In genomic region chr9:137276757-137277328, GRCh38 we compare ENCODE assay signal across 8 cellular contexts. TPM values are rescaled to one million over a fixed set of nuclear protein-coding genes. Genes with fewer than 3 reads are reported as not detected.
DNase-seq lines count a peak whose midpoint lies in the region; ATAC-seq and TF ChIP-seq lines count a peak whose summit lies in the region.

No MANE protein-coding gene starts in this region.

- H4K20me1 ChIP-seq in smooth muscle cell (ENCODE audit: low read depth): peaks cover 41% of the 10 kb centered on the region

- H2AFZ ChIP-seq in smooth muscle cell (ENCODE audit: low read depth): no peak overlapping the region

- H3K9me3 ChIP-seq in ascending aorta: no peaks in the 10 kb centered on the region
- H3K9me3 ChIP-seq in iPS-18c (ENCODE audit: control insufficient read depth, insufficient read depth, low read length): no peaks in the 10 kb centered on the region
- H3K9me3 ChIP-seq in smooth muscle cell (replicated peaks; ENCODE audit: low read depth): no peaks in the 10 kb centered on the region

- H3F3A ChIP-seq in smooth muscle cell (ENCODE audit: low read depth): no peaks in the 10 kb centered on the region

- in situ Hi-C loops in GM13976 (cut with MboI; ENCODE audit: low sequenced_read_pairs, unreplicated experiment): loop anchor here (25.0 kb wide), 1 partner anchor 260 kb away; no protein-coding TSS in a partner anchor

- H3K4me2 ChIP-seq in smooth muscle cell: peak overlapping the region; percentile 88

- no peaks in the 10 kb centered on the region for H3K79me2 ChIP-seq in smooth muscle cell (ENCODE audit: low read depth)

- no peak for ATAC-seq in HG03521 (IDR thresholded peaks at IDR 0.05; ENCODE audit: unreplicated experiment)

- H3K4me3 ChIP-seq in ascending aorta (peak overlapping the region; percentile 55 to 63), iPS-18c (ENCODE audit: insufficient read depth, low read depth, low read length) (peak overlapping the region; percentile 24), smooth muscle cell (peak overlapping the region; percentile 50)

- DNase-seq in CD1c-positive myeloid dendritic cell (ENCODE audit: extremely low spot score): peak; percentile 31
- DNase-seq in KG1 (lab: John Stamatoyannopoulos, UW): peak; percentile 63
- DNase-seq in ascending aorta (ENCODE audit: low spot score in 2 of 2): peak; percentile 33 to 85
- DNase-seq in smooth muscle cell (lab: John Stamatoyannopoulos, UW; ENCODE audit: unreplicated experiment): no peak
- DNase-seq in GM13976 (ENCODE audit: low spot score): no peak
- DNase-seq in NCI-H69 (lab: John Stamatoyannopoulos, UW): no peak

- H3K4me1 ChIP-seq in ascending aorta (peaks cover 4 to 15% of the 10 kb centered on the region in 2 donors), smooth muscle cell (ENCODE audit: low read depth) (peaks cover 15% of the 10 kb centered on the region)

- H3K27ac ChIP-seq in ascending aorta (peak overlapping the region; percentile 79 to 81), smooth muscle cell (ENCODE audit: low read depth) (no peak overlapping the region)

- intact Hi-C loops in ascending aorta (cut with DNase I): loop anchor here (2.0 kb wide), 1 partner anchor 22 kb away; the partner anchor contains the start of gene NELFB

- WGBS in smooth muscle cell (ENCODE audit: low lambda C conversion rate): 43% methylated on average over 17 of the region's 17 CpGs

- H3K9ac ChIP-seq in smooth muscle cell (ENCODE audit: low read depth): no peak overlapping the region

- TF ChIP-seq CTCF in ascending aorta (IDR thresholded peaks at IDR 0.05): no peak
- TF ChIP-seq CTCF in smooth muscle cell (IDR thresholded peaks at IDR 0.05; ENCODE audit: borderline replicate concordance, insufficient read depth, poor library complexity, severe bottlenecking): no peak
- TF ChIP-seq CTCF in GM13976 (IDR thresholded peaks at IDR 0.05; ENCODE audit: borderline replicate concordance, control extremely low read depth, extremely low read depth, insufficient read depth, missing control alignments): no peak

- no peaks in the 10 kb centered on the region for H3K27me3 ChIP-seq in ascending aorta
- H3K27me3 ChIP-seq in smooth muscle cell (ENCODE audit: low read depth): peaks cover 12% of the 10 kb centered on the region

- H3K36me3 ChIP-seq in ascending aorta: peaks cover 28 to 43% of the 10 kb centered on the region in 2 donors
- no peaks in the 10 kb centered on the region for H3K36me3 ChIP-seq in smooth muscle cell (ENCODE audit: low read depth)

RNA-seq across cellular contexts. Expression of gene TOR4A, which starts 0.7 kb away (rescaled TPM):
- 38.3 TPM for total RNA-seq in ascending aorta
- total RNA-seq in smooth muscle cell: 4.6 and 6.3 TPM in 2 replicates
- 5.5 and 10.7 TPM in 2 replicates for polyA plus RNA-seq in smooth muscle cell

RNA-seq across cellular contexts. Expression of gene NELFB, which starts 21.7 kb away (rescaled TPM):
- 71.7 TPM for total RNA-seq in ascending aorta
- 23.3 and 31.8 TPM in 2 replicates for total RNA-seq in smooth muscle cell
- polyA plus RNA-seq in smooth muscle cell: 60.9 and 66.6 TPM in 2 replicates

RNA-seq across cellular contexts. Expression of gene NRARP, which starts 25.2 kb away (rescaled TPM):
- total RNA-seq in ascending aorta (51.7 TPM), smooth muscle cell (2.0 and 3.7 TPM in 2 replicates)
- 1.7 and 3.0 TPM in 2 replicates for polyA plus RNA-seq in smooth muscle cell

RNA-seq across cellular contexts. Expression of gene STPG3, which starts 25.8 kb away (rescaled TPM):
- total RNA-seq in ascending aorta (not detected), smooth muscle cell (not detected in 2 replicates)
- polyA plus RNA-seq in smooth muscle cell: not detected in 2 replicates

RNA-seq across cellular contexts. Expression of gene TUBB4B, which starts 35.8 kb away (rescaled TPM):
- total RNA-seq in ascending aorta (403 TPM), smooth muscle cell (154 and 164 TPM in 2 replicates)
- 317 and 331 TPM in 2 replicates for polyA plus RNA-seq in smooth muscle cell

Comparison
In these comparisons a context has a peak if more than half of its experiments do, and no peak if none do; other contexts are left out.
1. DNase-seq: peak in CD1c-positive myeloid dendritic cell (single experiment), KG1 (single experiment) and ascending aorta (2 of 2); none in smooth muscle cell (single experiment), GM13976 (single experiment) and NCI-H69 (single experiment).
2. RNA of gene NRARP, which starts 25.2 kb away (total RNA-seq): 51.7 TPM in ascending aorta (single experiment); 2.0 to 3.7 TPM in smooth muscle cell; every median in the first group is over 10 times any median in the second.
3. Peak in every context shown above with its lines, with median percentiles within 50 percentile points of each other: H3K4me3 ChIP-seq.